8 cellular contexts compared by ENCODE assay signal in the genomic region with DNA sequence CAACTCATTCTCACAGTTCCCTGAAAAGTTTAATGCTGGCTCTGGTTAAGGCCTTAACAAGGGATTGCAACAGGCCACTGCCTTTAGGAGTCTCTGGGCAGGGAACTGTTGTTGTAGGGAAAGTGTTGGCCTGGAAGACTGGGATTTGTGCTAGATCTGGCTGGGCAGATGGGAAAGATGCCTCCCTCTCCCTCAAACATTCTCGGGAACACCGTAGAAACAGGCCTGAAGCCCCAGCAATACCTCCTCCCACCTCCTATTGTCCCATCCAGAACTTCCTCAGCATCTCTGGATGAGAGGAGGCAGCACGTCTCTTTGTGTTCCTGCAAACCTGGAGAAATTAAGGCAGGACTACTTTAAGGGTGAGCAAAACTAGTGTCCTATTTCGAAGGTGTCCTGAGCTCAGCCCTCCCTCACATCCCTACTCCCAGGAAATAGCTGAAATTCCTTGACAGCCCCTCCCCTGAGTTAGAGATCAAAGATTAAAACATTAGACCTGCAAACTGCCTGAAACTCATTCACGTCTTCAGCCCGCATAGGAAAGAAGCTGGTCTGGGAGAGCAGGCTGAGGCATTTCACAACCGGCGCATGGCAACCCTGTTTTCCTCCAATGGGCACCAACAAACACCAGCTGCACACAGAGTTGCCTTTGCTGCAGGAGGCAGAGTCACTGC. TPM values are rescaled to one million over a fixed set of nuclear protein-coding genes. Genes with fewer than 3 reads are reported as not detected.
A peak's percentile ranks its signal among the peaks of the same experiment; 100 is the strongest.
DNase-seq lines count a peak whose midpoint lies in the region; ATAC-seq and TF ChIP-seq lines count a peak whose summit lies in the region.

No MANE protein-coding gene starts in this region.

- no peak for TF ChIP-seq EP300 in upper lobe of left lung (IDR thresholded peaks at IDR 0.05)

- H3K4me3 ChIP-seq in upper lobe of left lung = no peak overlapping the region

- peak; percentile 1 for DNase-seq in NCI-H748 (lab: John Stamatoyannopoulos, UW; ENCODE audit: unreplicated experiment)
- DNase-seq in NCI-H748 treated with DMSO at 0.1 percent for 48 hours (lab: John Stamatoyannopoulos, UW) = no peak
- DNase-seq in astrocyte of the hippocampus (ENCODE audit: low read depth, low spot score) = peak; percentile 66
- DNase-seq in kidney glomerular epithelial cell (lab: John Stamatoyannopoulos, UW) = peak; percentile 88
- DNase-seq in upper lobe of left lung = peak in 1 of 2 donors; percentile 78
- DNase-seq in NCI-H1105 (lab: John Stamatoyannopoulos, UW) = no peak
- no peak for DNase-seq in NCI-H2107 treated with DMSO at 0.1 percent for 48 hours (lab: John Stamatoyannopoulos, UW; ENCODE audit: unreplicated experiment)

- no peaks in the 10 kb centered on the region for H3K36me3 ChIP-seq in upper lobe of left lung

- peak; percentile 84 to 88 for ATAC-seq in upper lobe of left lung (ENCODE audit: low FRiP score in 2 of 2)
- no peak for ATAC-seq in GM19023 (IDR thresholded peaks at IDR 0.05; ENCODE audit: unreplicated experiment)

- TF ChIP-seq POLR2A in upper lobe of left lung (IDR thresholded peaks at IDR 0.05) = no peak

- peaks cover 34 to 40% (median 34%) of the 10 kb centered on the region in 4 donors for H3K4me1 ChIP-seq in upper lobe of left lung

- peak overlapping the region; percentile 58 to 83 (median 69) for H3K27ac ChIP-seq in upper lobe of left lung

- TF ChIP-seq CTCF in upper lobe of left lung (IDR thresholded peaks at IDR 0.05) = no peak

- WGBS in upper lobe of left lung, 2 donors = 12 to 23% methylated on average over 7 to 8 of the region's 8 CpGs

- no peaks in the 10 kb centered on the region for H3K9me3 ChIP-seq in upper lobe of left lung

- H3K27me3 ChIP-seq in upper lobe of left lung = no peaks in the 10 kb centered on the region

RNA-seq across cellular contexts. Expression of a gene that starts 10.9 kb away (rescaled TPM):
- total RNA-seq in upper lobe of left lung = 10 to 100 TPM; 32.5 to 71.2 (median 42.8) TPM

Comparison
In these comparisons a context has a peak if more than half of its experiments do, and no peak if none do; other contexts are left out.
1. DNase-seq: peak in NCI-H748 (single experiment), astrocyte of the hippocampus (single experiment) and kidney glomerular epithelial cell (single experiment); none in NCI-H748 treated with DMSO at 0.1 percent for 48 hours (single experiment), NCI-H1105 (single experiment) and NCI-H2107 treated with DMSO at 0.1 percent for 48 hours (single experiment).